6 cellular contexts compared by ENCODE assay signal in the genomic region with DNA sequence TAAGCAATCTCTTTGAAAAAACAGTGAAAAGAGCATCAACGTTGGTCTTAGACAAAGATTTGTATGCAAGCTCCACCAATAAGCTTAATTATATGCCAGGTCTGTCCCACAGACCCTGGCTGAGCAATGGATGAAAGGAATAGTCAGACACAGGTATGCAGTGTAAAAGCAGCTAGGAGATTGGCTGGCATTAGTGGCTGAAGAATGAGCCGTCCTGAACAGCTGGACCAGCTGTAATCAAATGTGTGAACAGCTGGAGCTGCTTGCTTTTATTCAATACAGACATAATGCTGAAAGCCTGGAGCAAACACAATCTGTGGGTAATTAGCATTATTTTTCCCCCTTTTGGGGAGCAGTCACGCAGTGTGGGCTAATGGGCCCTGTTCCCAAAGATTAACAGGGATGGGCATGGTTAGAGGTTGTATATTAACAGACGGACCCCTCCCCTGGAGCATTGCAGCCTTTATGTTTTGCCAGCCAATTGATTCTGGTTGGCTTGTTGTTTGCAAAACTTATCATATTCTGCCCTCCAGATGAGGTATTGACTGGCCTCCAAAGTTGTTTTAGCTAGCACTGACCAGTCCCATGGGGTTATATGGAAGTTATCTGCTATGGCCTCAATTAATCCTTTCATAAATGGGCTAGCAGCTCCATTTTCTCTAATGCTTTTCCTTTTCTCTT. TPM values are rescaled to one million over a fixed set of nuclear protein-coding genes. Genes with fewer than 3 reads are reported as not detected.
"Had no signal": no experiment of that assay in that cellular context is flagged by ENCODE, and none has a peak within 500 bp of the region (broad histone marks: within the 10 kb centered on the region; RNA-seq: fewer than 3 reads in every experiment).

No MANE protein-coding gene starts in this region.

RNA-seq across cellular contexts. Expression of gene GC, which starts 20.3 kb away (rescaled TPM):
- total RNA-seq: GM23248, H4, H7, HFFc6, HT1080 had no signal
- polyA plus RNA-seq: GM23248, IgD-negative memory B cell had no signal
